8 cellular contexts compared by ENCODE assay signal in the genomic region with DNA sequence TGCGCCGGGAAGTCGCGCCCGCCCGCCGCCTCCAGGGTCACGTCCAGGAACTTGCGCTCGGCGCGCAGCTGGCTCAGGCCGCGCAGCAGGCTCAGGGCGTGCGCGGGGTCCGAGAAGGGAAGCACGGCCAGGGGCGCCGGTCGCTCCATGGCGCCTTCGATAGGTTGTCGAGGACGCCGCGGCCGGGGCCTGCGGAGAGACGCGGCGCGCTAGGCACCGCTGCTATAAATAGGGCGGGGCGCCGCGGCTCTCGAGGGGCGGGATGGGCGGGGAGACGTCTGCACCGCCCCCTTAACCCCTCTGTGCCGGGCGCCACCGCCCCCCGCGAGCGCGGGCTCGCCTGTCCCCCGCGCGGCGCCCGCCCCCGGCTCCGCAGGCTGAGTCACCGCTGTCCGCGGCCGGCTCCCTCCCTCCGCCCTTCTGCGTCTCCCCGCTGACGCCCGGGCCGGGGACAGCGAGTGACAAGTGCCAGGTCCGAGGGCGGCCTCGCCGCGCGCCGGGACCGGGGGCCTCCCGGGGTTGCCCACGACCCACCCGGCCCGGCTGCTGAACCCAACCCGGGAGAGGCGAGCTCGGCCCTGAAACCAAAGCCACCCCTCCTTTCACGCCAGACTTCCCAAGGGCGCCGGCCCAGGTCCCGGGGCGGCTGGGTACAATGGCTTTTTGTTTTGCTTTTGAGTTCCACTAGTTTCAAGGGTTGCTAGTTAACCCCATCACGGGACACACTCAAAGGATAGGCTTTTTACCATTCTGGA. TPM values are rescaled to one million over a fixed set of nuclear protein-coding genes. Genes with fewer than 3 reads are reported as not detected.
DNase-seq lines count a peak whose midpoint lies in the region; ATAC-seq and TF ChIP-seq lines count a peak whose summit lies in the region.

A gene with protein sequence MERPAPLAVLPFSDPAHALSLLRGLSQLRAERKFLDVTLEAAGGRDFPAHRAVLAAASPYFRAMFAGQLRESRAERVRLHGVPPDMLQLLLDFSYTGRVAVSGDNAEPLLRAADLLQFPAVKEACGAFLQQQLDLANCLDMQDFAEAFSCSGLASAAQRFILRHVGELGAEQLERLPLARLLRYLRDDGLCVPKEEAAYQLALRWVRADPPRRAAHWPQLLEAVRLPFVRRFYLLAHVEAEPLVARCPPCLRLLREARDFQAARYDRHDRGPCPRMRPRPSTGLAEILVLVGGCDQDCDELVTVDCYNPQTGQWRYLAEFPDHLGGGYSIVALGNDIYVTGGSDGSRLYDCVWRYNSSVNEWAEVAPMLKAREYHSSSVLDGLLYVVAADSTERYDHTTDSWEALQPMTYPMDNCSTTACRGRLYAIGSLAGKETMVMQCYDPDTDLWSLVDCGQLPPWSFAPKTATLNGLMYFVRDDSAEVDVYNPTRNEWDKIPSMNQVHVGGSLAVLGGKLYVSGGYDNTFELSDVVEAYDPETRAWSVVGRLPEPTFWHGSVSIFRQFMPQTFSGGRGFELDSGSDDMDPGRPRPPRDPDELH (minus strand): TSS at position 201 of the 755 bp plus-strand sequence. CDS start 52 bp downstream, at position 149.

- CTCF ChIA-PET in CD8-positive, alpha-beta T cell (lab: Charles Lee): interaction anchor here (1.1 to 5.0 kb wide), 7 partner anchors 9 to 48 kb away, joined by 3 to 40 read pairs (median 4); partner anchors contain the start of genes NOL9, PHF13 and TAS1R1
- CTCF ChIA-PET in PC-9 (lab: Charles Lee): interaction anchor here (0.6 kb wide), 1 partner anchor 309 kb away, joined by 3 read pairs; no protein-coding TSS in a partner anchor

- peaks cover 38% of the 10 kb centered on the region for H3K79me2 ChIP-seq in PC-9 (ENCODE audit: low read depth)

- H3K9me2 ChIP-seq in PC-9 (ENCODE audit: insufficient read depth): no peaks in the 10 kb centered on the region

- intact Hi-C loops in CD8-positive, alpha-beta T cell (cut with DNase I, micrococcal nuclease): loop anchor here (1.0 to 5.0 kb wide), 12 partner anchors 10 to 611 kb away; partner anchors contain the start of genes CAMTA1 (in 2 of the 2), DNAJC11 (in 2 of the 2), PHF13 (in 2 of the 2) and ACOT7 (in 1 of the 2)
- intact Hi-C loops in PC-9 (cut with micrococcal nuclease; ENCODE audit: unreplicated experiment): loop anchor here (5.0 kb wide), 1 partner anchor 111 kb away; the partner anchor contains the start of gene PLEKHG5

- H3K27me3 ChIP-seq in CD8-positive, alpha-beta T cell (ENCODE audit: insufficient read depth, low read length): no peaks in the 10 kb centered on the region
- no peaks in the 10 kb centered on the region for H3K27me3 ChIP-seq in PC-9 (ENCODE audit: insufficient read depth, low read depth)
- H3K27me3 ChIP-seq in esophagus (ENCODE audit: control insufficient read depth in 1 of 2, insufficient read depth in 2 of 2, low read length in 2 of 2): no peaks in the 10 kb centered on the region
- no peaks in the 10 kb centered on the region for H3K27me3 ChIP-seq in muscle layer of colon (ENCODE audit: control insufficient read depth in 1 of 2, insufficient read depth in 2 of 2, low read length in 2 of 2)

- H3K9ac ChIP-seq in muscle layer of colon (ENCODE audit: low read length): peak within 1 kb of the TSS; percentile 92

- peak within 1 kb of the TSS; percentile 97 for H3K27ac Mint-ChIP-seq in CD8-positive, alpha-beta T cell
- H3K27ac Mint-ChIP-seq in activated T-cell treated with anti-CD3 and anti-CD28 coated beads, Interleukin-2, amount 50 U/mL, for 24 hours: peak within 1 kb of the TSS; percentile 98

- peaks cover 2% of the 10 kb centered on the region; the same call in 1 of the 2 replicates for H3F3A ChIP-seq in PC-9 (ENCODE audit: insufficient read depth, low read depth)

- peak within 1 kb of the TSS; percentile 91 for H3K27ac ChIP-seq in CD8-positive, alpha-beta T cell (ENCODE audit: low read depth, low read length)
- H3K27ac ChIP-seq in PC-9: peak within 1 kb of the TSS; percentile 84
- peak within 1 kb of the TSS; percentile 97 to 99 for H3K27ac ChIP-seq in esophagus (ENCODE audit: low read depth in 2 of 2, low read length in 1 of 2)
- peak within 1 kb of the TSS; percentile 99 for H3K27ac ChIP-seq in muscle layer of colon (ENCODE audit: low read depth, low read length)

- peak within 1 kb of the TSS; percentile 89 for H2AFZ ChIP-seq in PC-9

- H3K4me1 ChIP-seq in CD8-positive, alpha-beta T cell (ENCODE audit: insufficient read depth, low read length): peaks cover 33% of the 10 kb centered on the region
- H3K4me1 ChIP-seq in PC-9 (replicated peaks; ENCODE audit: insufficient read depth) (no peaks in the 10 kb centered on the region), esophagus (ENCODE audit: control insufficient read depth in 2 of 2, insufficient read depth in 2 of 2, low read length in 1 of 2) (peaks cover 5 to 12% of the 10 kb centered on the region in 2 donors), muscle layer of colon (ENCODE audit: insufficient read depth, low read length) (peaks cover 40% of the 10 kb centered on the region)

- H3K36me3 ChIP-seq in CD8-positive, alpha-beta T cell (ENCODE audit: insufficient read depth, low read length): peaks cover 4% of the 10 kb centered on the region
- no peaks in the 10 kb centered on the region for H3K36me3 ChIP-seq in PC-9 (ENCODE audit: low read depth)
- H3K36me3 ChIP-seq in esophagus (ENCODE audit: control insufficient read depth in 2 of 2, insufficient read depth in 2 of 2, low read length in 1 of 2): peaks cover under 1 to 12% of the 10 kb centered on the region in 2 donors
- H3K36me3 ChIP-seq in muscle layer of colon (ENCODE audit: insufficient read depth, low read length): peaks cover 16% of the 10 kb centered on the region

- ATAC-seq in CD8-positive, alpha-beta T cell: peak; percentile 56
- ATAC-seq in GM19397 (IDR thresholded peaks at IDR 0.05; ENCODE audit: unreplicated experiment) (peak; percentile 51), HG03565 (IDR thresholded peaks at IDR 0.05; ENCODE audit: unreplicated experiment) (peak; percentile 38)

- POLR2A ChIA-PET in CD8-positive, alpha-beta T cell (lab: Charles Lee): interaction anchor here (0.6 to 6.7 kb wide), 19 partner anchors 9 to 210 kb away, joined by 3 to 83 read pairs (median 5); partner anchors contain the start of genes CAMTA1, NOL9, PHF13 and TAS1R1
- POLR2A ChIA-PET in PC-9 (lab: Charles Lee; ENCODE audit: unreplicated experiment): interaction anchor here (0.6 kb wide), 1 partner anchor 20 kb away, joined by 3 read pairs; no protein-coding TSS in a partner anchor

- H3K9me3 Mint-ChIP-seq in CD8-positive, alpha-beta T cell: no peaks in the 10 kb centered on the region
- no peaks in the 10 kb centered on the region for H3K9me3 Mint-ChIP-seq in activated T-cell treated with anti-CD3 and anti-CD28 coated beads, Interleukin-2, amount 50 U/mL, for 24 hours

- 0% methylated on average over 62 to 91 of the region's 91 CpGs for WGBS in esophagus, 2 donors

- no peaks in the 10 kb centered on the region for H3K9me3 ChIP-seq in CD8-positive, alpha-beta T cell (ENCODE audit: low read length)
- H3K9me3 ChIP-seq in PC-9 (ENCODE audit: insufficient read depth, low read depth) (no peaks in the 10 kb centered on the region), esophagus (ENCODE audit: control insufficient read depth in 2 of 2, insufficient read depth in 1 of 2, low read depth in 1 of 2, low read length in 1 of 2) (no peaks in the 10 kb centered on the region), muscle layer of colon (ENCODE audit: low read length) (no peaks in the 10 kb centered on the region)

- no peaks in the 10 kb centered on the region for H3K27me3 Mint-ChIP-seq in CD8-positive, alpha-beta T cell (ENCODE audit: low read depth)
- no peaks in the 10 kb centered on the region for H3K27me3 Mint-ChIP-seq in activated T-cell treated with anti-CD3 and anti-CD28 coated beads, Interleukin-2, amount 50 U/mL, for 24 hours

- peaks cover 23% of the 10 kb centered on the region for H3K36me3 Mint-ChIP-seq in CD8-positive, alpha-beta T cell
- peaks cover 38% of the 10 kb centered on the region for H3K36me3 Mint-ChIP-seq in activated T-cell treated with anti-CD3 and anti-CD28 coated beads, Interleukin-2, amount 50 U/mL, for 24 hours (ENCODE audit: low read depth)

- peak within 1 kb of the TSS; percentile 87 for H3K4me3 ChIP-seq in CD8-positive, alpha-beta T cell (ENCODE audit: low read depth, low read length)
- H3K4me3 ChIP-seq in PC-9: peak within 1 kb of the TSS; percentile 86
- peak within 1 kb of the TSS; percentile 98 for H3K4me3 ChIP-seq in esophagus (ENCODE audit: low read depth in 1 of 2, low read length in 2 of 2)
- H3K4me3 ChIP-seq in muscle layer of colon (ENCODE audit: low read depth in 1 of 2, low read length in 2 of 2): peak within 1 kb of the TSS; percentile 96 to 100

- TF ChIP-seq CTCF in CD8-positive, alpha-beta T cell (IDR thresholded peaks at IDR 0.05): no peak
- TF ChIP-seq CTCF in PC-9 (conservative IDR thresholded peaks at IDR 0.05): no peak

- no TSS peak for BruUV-seq in PC-9 (replicated peaks; lab: Mats Ljungman, UMichigan)

- peak within 1 kb of the TSS; percentile 99 for H3K4me2 ChIP-seq in PC-9

- no peaks in the 10 kb centered on the region; the same call in 1 of the 2 replicates for H4K20me1 ChIP-seq in PC-9 (ENCODE audit: insufficient read depth)

- peaks cover 33% of the 10 kb centered on the region for H3K4me1 Mint-ChIP-seq in CD8-positive, alpha-beta T cell (ENCODE audit: low read depth)
- H3K4me1 Mint-ChIP-seq in activated T-cell treated with anti-CD3 and anti-CD28 coated beads, Interleukin-2, amount 50 U/mL, for 24 hours (ENCODE audit: low read depth): peaks cover 30% of the 10 kb centered on the region

- peak within 1 kb of the TSS; percentile 97 for H3K4me3 Mint-ChIP-seq in CD8-positive, alpha-beta T cell
- H3K4me3 Mint-ChIP-seq in activated T-cell treated with anti-CD3 and anti-CD28 coated beads, Interleukin-2, amount 50 U/mL, for 24 hours: peak within 1 kb of the TSS; percentile 92

- DNase-seq in CD8-positive, alpha-beta T cell: peak; percentile 68 to 90 (median 85)
- DNase-seq in PC-9: peak; percentile 54 to 90
- DNase-seq in activated T-cell treated with anti-CD3 and anti-CD28 coated beads, Interleukin-2, amount 50 U/mL, for 24 hours: peak; percentile 92
- peak; percentile 68 for DNase-seq in stimulated activated CD8-positive, alpha-beta memory T cell treated with anti-CD3 and anti-CD28 coated beads, Interleukin-7, amount 100 ng/mL, for 24 hours (ENCODE audit: low read depth)

RNA-seq across cellular contexts. Expression of the gene that starts here (rescaled TPM):
- total RNA-seq in CD8-positive, alpha-beta T cell: 10 to 100 TPM; 33.3 to 33.4 TPM
- total RNA-seq in PC-9 (2021): 20.6 and 24.4 TPM in 2 replicates
- polyA plus RNA-seq in esophagus: 10 to 100 TPM; 20.5 to 22.3 TPM

Comparison
In these comparisons a context has a peak if more than half of its experiments do, and no peak if none do; other contexts are left out.
1. Peak in every context shown above with its lines: DNase-seq, ATAC-seq, H3K4me3 ChIP-seq and H3K27ac ChIP-seq.